Comparison of ENCODE assay signal across 9 cellular contexts in genomic region chr14:90383731-90384542, GRCh38. TPM values are rescaled to one million over a fixed set of nuclear protein-coding genes. Genes with fewer than 3 reads are reported as not detected.
DNase-seq lines count a peak whose midpoint lies in the region; ATAC-seq and TF ChIP-seq lines count a peak whose summit lies in the region.
"Had no signal": no experiment of that assay in that cellular context is flagged by ENCODE, and none has a peak within 500 bp of the region (broad histone marks: within the 10 kb centered on the region; RNA-seq: fewer than 3 reads in every experiment).

No MANE protein-coding gene starts in this region.

- H3K9me3 Mint-ChIP-seq in effector memory CD8-positive, alpha-beta T cell, result no peaks in the 10 kb centered on the region
- H3K9me3 Mint-ChIP-seq: T-helper 1 cell treated with Interleukin-12 subunit alpha and Interleukin-12 subunit beta and Interleukin-4 antibody, amounts not matched to agents 30 μg/mL and 1 μg/mL, for 36 hours had no signal

- no peak overlapping the region for H3K27ac Mint-ChIP-seq in effector memory CD8-positive, alpha-beta T cell
- H3K27ac Mint-ChIP-seq: T-helper 1 cell treated with Interleukin-12 subunit alpha and Interleukin-12 subunit beta and Interleukin-4 antibody, amounts not matched to agents 30 μg/mL and 1 μg/mL, for 36 hours had no signal

- H3K4me3 ChIP-seq in HFF-Myc (replicated peaks; ENCODE audit: low read depth, low read length), result peak overlapping the region; percentile 63

- ATAC-seq in effector memory CD8-positive, alpha-beta T cell (replicated peaks), result peak; percentile 48

- DNase-seq in Daoy (ENCODE audit: low read depth), result peak; percentile 60
- DNase-seq in HFF-Myc (ENCODE audit: extremely low read depth, low read depth), result no peak
- peak; percentile 57 for DNase-seq in NCI-H2107 (lab: John Stamatoyannopoulos, UW)
- DNase-seq in activated CD4-positive, alpha-beta T cell treated with anti-CD3 and anti-CD28 coated beads, Interleukin-2, amount 50 U/mL, for 1 hour, result peak; percentile 52
- DNase-seq in effector memory CD8-positive, alpha-beta T cell, result peak; percentile 59 to 67 (median 61)
- peak; percentile 90 for DNase-seq in mesenteric fat pad (ENCODE audit: low spot score)
- DNase-seq in stimulated activated CD8-positive, alpha-beta memory T cell treated with anti-CD3 and anti-CD28 coated beads, Interleukin-4, amount 100 ng/mL, for 24 hours (ENCODE audit: low read depth), result peak; percentile 26
- no peak for DNase-seq in dedifferentiated amniotic fluid mesenchymal stem cell (ENCODE audit: extremely low spot score)

- no peaks in the 10 kb centered on the region for H3K36me3 Mint-ChIP-seq in effector memory CD8-positive, alpha-beta T cell (ENCODE audit: insufficient read depth)

- H3K27me3 Mint-ChIP-seq in effector memory CD8-positive, alpha-beta T cell, result no peaks in the 10 kb centered on the region

- no peak for TF ChIP-seq CTCF in HFF-Myc (IDR thresholded peaks at IDR 0.05; ENCODE audit: low read depth, low read length, missing control alignments)

- H3K4me1 Mint-ChIP-seq in effector memory CD8-positive, alpha-beta T cell (ENCODE audit: low read depth in 2 of 2), result peaks cover 0 to 6% of the 10 kb centered on the region in 2 donors

- H3K4me3 Mint-ChIP-seq in effector memory CD8-positive, alpha-beta T cell, result no peak overlapping the region
- H3K4me3 Mint-ChIP-seq: T-helper 1 cell treated with Interleukin-12 subunit alpha and Interleukin-12 subunit beta and Interleukin-4 antibody, amounts not matched to agents 30 μg/mL and 1 μg/mL, for 36 hours had no signal

RNA-seq across cellular contexts. Expression of gene CALM1, which starts 12.9 kb away (rescaled TPM):
- 318 and 490 TPM in 2 replicates for total RNA-seq in Daoy (2014; rRNA removed; shearing (Covaris generic))
- 549 TPM for total RNA-seq in mesenteric fat pad

RNA-seq across cellular contexts. Expression of gene NRDE2, which starts 52.2 kb away (rescaled TPM):
- total RNA-seq in Daoy (2014; rRNA removed; shearing (Covaris generic)), result 7.5 and 8.9 TPM in 2 replicates
- 17.2 TPM for total RNA-seq in mesenteric fat pad

Comparison
In these comparisons a context has a peak if more than half of its experiments do, and no peak if none do; other contexts are left out.
1. DNase-seq: peak in Daoy (single experiment), NCI-H2107 (single experiment), activated CD4-positive, alpha-beta T cell treated with anti-CD3 and anti-CD28 coated beads, Interleukin-2, amount 50 U/mL, for 1 hour (single experiment), effector memory CD8-positive, alpha-beta T cell (3 of 3), mesenteric fat pad (single experiment) and stimulated activated CD8-positive, alpha-beta memory T cell treated with anti-CD3 and anti-CD28 coated beads, Interleukin-4, amount 100 ng/mL, for 24 hours (single experiment); none in HFF-Myc (single experiment) and dedifferentiated amniotic fluid mesenchymal stem cell (single experiment).